In the genomic region with DNA sequence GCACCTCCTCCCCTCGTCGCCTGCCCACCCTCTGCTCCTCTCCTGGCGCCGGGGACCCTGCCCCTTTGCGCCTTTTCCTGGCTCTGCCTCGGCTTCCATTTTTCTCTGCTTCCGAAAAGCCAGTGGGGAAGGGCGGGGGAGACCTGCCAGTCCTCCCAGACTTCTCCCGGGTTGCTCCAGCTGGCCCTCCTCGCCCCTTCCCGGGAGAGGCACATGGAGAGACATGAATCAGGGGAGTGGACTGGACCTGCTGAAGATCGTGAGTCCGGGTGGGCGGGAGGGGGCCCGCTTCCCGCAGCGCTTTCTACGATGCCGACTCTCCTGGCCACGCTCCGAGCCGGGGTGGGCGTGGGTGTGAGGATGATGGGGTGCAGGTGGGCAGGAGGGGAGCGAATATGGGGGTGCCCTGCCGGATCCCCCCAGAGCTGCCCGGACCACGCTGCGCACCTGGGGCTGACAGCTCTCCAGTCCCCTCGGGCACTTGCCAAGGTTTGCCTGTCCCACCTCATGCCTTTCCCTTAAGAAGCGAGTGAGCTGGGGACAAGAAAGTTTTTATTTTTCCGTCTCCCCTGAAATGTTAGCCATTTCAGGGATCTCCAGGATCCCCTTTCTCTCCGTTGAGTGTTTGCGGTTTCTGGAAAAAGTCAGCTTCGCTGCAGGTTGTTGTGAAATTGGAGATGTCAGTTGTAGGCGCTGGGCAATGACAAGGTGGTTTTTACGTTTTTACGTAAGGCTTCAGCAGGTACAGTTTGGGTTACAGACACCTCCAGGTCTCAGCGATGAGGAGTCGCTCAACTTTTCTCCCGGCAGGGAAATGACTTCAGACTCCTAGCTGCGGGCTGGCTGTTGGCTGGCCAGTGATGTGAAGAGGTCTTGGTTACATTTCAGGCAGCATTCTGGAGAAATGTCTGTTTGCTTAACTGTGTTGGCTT, we compare ENCODE assay signal across 9 cellular contexts. TPM values are rescaled to one million over a fixed set of nuclear protein-coding genes. Genes with fewer than 3 reads are reported as not detected.
DNase-seq lines count a peak whose midpoint lies in the region; ATAC-seq, FAIRE-seq and TF ChIP-seq lines count a peak whose summit lies in the region.
"Had no signal": no experiment of that assay in that cellular context is flagged by ENCODE, and none has a peak within 500 bp of the region (broad histone marks: within the 10 kb centered on the region; RNA-seq: fewer than 3 reads in every experiment).

No MANE protein-coding gene starts in this region.

- H3K56ac ChIP-seq in H1 (replicated peaks; ENCODE audit: insufficient read length, low read depth, low read length): peak overlapping the region; percentile 2

- no peak for TF ChIP-seq RAD21 in H1 (IDR thresholded peaks at IDR 0.05 in 1 of 2, conservative IDR thresholded peaks at IDR 0.05 in 1 of 2; ENCODE audit: low read depth in 2 of 2, low read length in 2 of 2)

- CTCF ChIA-PET in H1 (lab: Charles Lee; ENCODE audit: partially characterized antibody): interaction anchor here (0.6 to 1.2 kb wide), 3 partner anchors 67 to 92 kb away, joined by 3 to 4 read pairs (median 3); no protein-coding TSS in a partner anchor

- H2BK20ac ChIP-seq in H1 (ENCODE audit: low read length): no peak overlapping the region

- H3K36me3 ChIP-seq in H1 (ENCODE audit: control insufficient read depth in 2 of 4, insufficient read depth in 4 of 4, low read length in 3 of 4) (no peaks in the 10 kb centered on the region), lower lobe of right lung (no peaks in the 10 kb centered on the region), transverse colon (no peaks in the 10 kb centered on the region)

- peak overlapping the region; percentile 13 for H4K5ac ChIP-seq in H1 (ENCODE audit: insufficient read length, low read depth, low read length)

- H3K23me2 ChIP-seq in H1 (ENCODE audit: low read depth, low read length): peaks cover 8% of the 10 kb centered on the region

- H3K4me1 ChIP-seq in H1 (replicated peaks in 1 of 4; ENCODE audit: control insufficient read depth in 3 of 4, insufficient read depth in 4 of 4, low read length in 3 of 4) (peaks cover 0 to 4% (median 4%) of the 10 kb centered on the region in 4 experiments; a peak in 4 of 7 replicates), lower lobe of right lung (peaks cover 4% of the 10 kb centered on the region), transverse colon (peaks cover 6 to 18% (median 12%) of the 10 kb centered on the region in 4 donors)

- no peak overlapping the region for H2BK15ac ChIP-seq in H1 (ENCODE audit: low read length)

- no peaks in the 10 kb centered on the region for H4K20me1 ChIP-seq in H1 (replicated peaks in 1 of 2; ENCODE audit: control insufficient read depth in 1 of 2, insufficient read depth in 2 of 2, low read length in 2 of 2)

- no peak overlapping the region for H3K4ac ChIP-seq in H1 (replicated peaks; ENCODE audit: insufficient read length, low read depth, low read length)

- H4K91ac ChIP-seq in H1 (replicated peaks; ENCODE audit: insufficient read length, low read length): no peak overlapping the region

- no peak for FAIRE-seq in H1 (lab: Jason Lieb, UNC)

- H3K9me3 ChIP-seq in H1 (ENCODE audit: insufficient read depth in 2 of 2, low read depth in 1 of 2, low read length in 1 of 2) (no peaks in the 10 kb centered on the region), lower lobe of right lung (no peaks in the 10 kb centered on the region), transverse colon (no peaks in the 10 kb centered on the region)

- no peaks in the 10 kb centered on the region for H3K79me2 ChIP-seq in H1 (ENCODE audit: control insufficient read depth in 1 of 2, insufficient read depth in 2 of 2, low read length in 2 of 2)

- H3K27me3 ChIP-seq in H1 (replicated peaks in 1 of 4; ENCODE audit: control insufficient read depth in 3 of 4, extremely low read depth in 1 of 4, insufficient read depth in 3 of 4, low read length in 3 of 4): peaks cover 0 to 18% (median 6%) of the 10 kb centered on the region in 4 experiments; a peak in 4 of 7 replicates
- H3K27me3 ChIP-seq in lower lobe of right lung (ENCODE audit: low read depth): peaks cover 20% of the 10 kb centered on the region
- peaks cover 9% of the 10 kb centered on the region for H3K27me3 ChIP-seq in transverse colon

- no peak overlapping the region for H2AK5ac ChIP-seq in H1 (ENCODE audit: low read depth, low read length)

- peak overlapping the region; percentile 87 for H4K8ac ChIP-seq in H1 (ENCODE audit: extremely low read depth, insufficient read depth, low read length)

- H3K4me2 ChIP-seq in H1 (ENCODE audit: insufficient read depth in 1 of 2, low read depth in 2 of 2, low read length in 2 of 2): peak overlapping the region; percentile 98 to 99

- no peak overlapping the region for H2BK12ac ChIP-seq in H1 (ENCODE audit: low read depth, low read length)

- H3K23ac ChIP-seq in H1 (ENCODE audit: insufficient read length): no peak overlapping the region

- no peak for TF ChIP-seq POLR2A in H1 (IDR thresholded peaks at IDR 0.05; ENCODE audit: control extremely low read depth in 1 of 2, low read depth in 2 of 2, low read length in 2 of 2)
- no peak for TF ChIP-seq POLR2A in transverse colon (IDR thresholded peaks at IDR 0.05)

- in situ Hi-C loops in transverse colon (cut with MboI; ENCODE audit: low pct_ligation_motif_present in 1 of 4, low pct_unique_long_range_greater_than_20kb in 1 of 4, low sequenced_read_pairs in 3 of 4): no loop called here

- TF ChIP-seq EP300 in H1 (IDR thresholded peaks at IDR 0.05; ENCODE audit: borderline replicate concordance in 1 of 2, low read depth in 2 of 2, low read length in 2 of 2): no peak
- TF ChIP-seq EP300 in transverse colon (IDR thresholded peaks at IDR 0.05; ENCODE audit: low read depth): no peak

- peak overlapping the region; percentile 69 to 96 (median 79) for H3K4me3 ChIP-seq in H1 (ENCODE audit: extremely low read depth in 1 of 4, insufficient read depth in 2 of 4, low read depth in 3 of 4, low read length in 4 of 4)
- peak overlapping the region; percentile 61 for H3K4me3 ChIP-seq in lower lobe of right lung
- H3K4me3 ChIP-seq in transverse colon: peak overlapping the region; percentile 68 to 86 (median 79)

- ATAC-seq in lower lobe of right lung: peak; percentile 9 to 34

- POLR2A ChIA-PET in H1 (lab: Charles Lee; ENCODE audit: partially characterized antibody): no interaction called here

- peak overlapping the region; percentile 46; the same call in 1 of the 2 replicates for H2BK5ac ChIP-seq in H1 (ENCODE audit: low read depth, low read length)

- no peak overlapping the region for H2BK120ac ChIP-seq in H1 (replicated peaks; ENCODE audit: low read depth, low read length)

- H3K18ac ChIP-seq in H1 (ENCODE audit: extremely low read depth, low read length): no peak overlapping the region; the same call in 1 of the 2 replicates

- H3K9ac ChIP-seq in H1 (replicated peaks in 1 of 4; ENCODE audit: extremely low read depth in 1 of 4, low read depth in 3 of 4, low read length in 3 of 4): peak overlapping the region in 3 of 4 experiments; percentile 15 to 59 (median 34); a peak in 5 of 7 replicates

- intact Hi-C loops in lower lobe of right lung (cut with DNase I): no loop called here
- intact Hi-C loops in transverse colon (cut with DNase I; ENCODE audit: low total_unique reads): no loop called here

- TF ChIP-seq CTCF in H1 (IDR thresholded peaks at IDR 0.05; ENCODE audit: control extremely low read depth in 1 of 3, insufficient read depth in 1 of 3, low read depth in 1 of 3, low read length in 3 of 3) (no peak), lower lobe of right lung (IDR thresholded peaks at IDR 0.05) (no peak), transverse colon (IDR thresholded peaks at IDR 0.05) (no peak)

- peak overlapping the region; percentile 68 for H2AFZ ChIP-seq in H1 (ENCODE audit: low read length)

- H3K27ac ChIP-seq in H1 (ENCODE audit: low read depth, low read length): no peak overlapping the region
- peak overlapping the region; percentile 64 for H3K27ac ChIP-seq in lower lobe of right lung
- H3K27ac ChIP-seq in transverse colon: peak overlapping the region; percentile 88 to 94 (median 89)

- no peaks in the 10 kb centered on the region for H3K79me1 ChIP-seq in H1 (ENCODE audit: low read depth, low read length)

- no peak overlapping the region for H3K14ac ChIP-seq in H1 (ENCODE audit: insufficient read length)

- 3% methylated on average over 26 of the region's 41 CpGs; no CpG with 5 or more reads in 1 of the 2 experiments for WGBS in H1 (ENCODE audit: extremely low coverage in 1 of 2, insufficient coverage in 1 of 2, insufficient read length in 1 of 2, insufficient replicate concordance in 2 of 2, low coverage in 1 of 2, low lambda C conversion rate in 2 of 2, missing lambda C conversion rate in 1 of 2), 2 experiments
- 8 to 20% methylated on average over 2 to 40 of the region's 41 CpGs for WGBS in transverse colon (ENCODE audit: low coverage in 1 of 2), 2 donors

- DNase-seq in DMS153 (lab: John Stamatoyannopoulos, UW) (peak; percentile 0), DMS153 treated with DMSO at 0.1 percent for 48 hours (lab: John Stamatoyannopoulos, UW; ENCODE audit: unreplicated experiment) (no peak), H1 (ENCODE audit: low read depth in 1 of 2, low spot score in 2 of 2) (peak in 1 of 2 experiments; percentile 50), lower lobe of right lung (no peak), transverse colon (peak; percentile 23), NCI-H2227 treated with DMSO at 0.1 percent for 48 hours (lab: John Stamatoyannopoulos, UW) (no peak), NCI-H2196 treated with DMSO at 0.1 percent for 48 hours (lab: John Stamatoyannopoulos, UW; ENCODE audit: unreplicated experiment) (no peak), GOT3 (lab: John Stamatoyannopoulos, UW) (no peak)
- DNase-seq: 8988T had no signal

TF ChIP-seq in H1, 55 proteins besides CTCF, POLR2A, EP300 and RAD21 (continues in another document):
- TF ChIP-seq KDM1A (IDR thresholded peaks at IDR 0.05; ENCODE audit: borderline replicate concordance, low read length) (no peak), FOSL1 (IDR thresholded peaks at IDR 0.05; ENCODE audit: insufficient read depth, low read depth, low read length) (no peak), SIX5 (IDR thresholded peaks at IDR 0.05; ENCODE audit: low read depth, low read length) (no peak), CTBP2 (IDR thresholded peaks at IDR 0.05; ENCODE audit: borderline replicate concordance, insufficient read depth, insufficient read length, low read length) (no peak)

RNA-seq across cellular contexts. Expression of a gene that starts 1.0 kb away (rescaled TPM):
- 2.4 and 3.2 TPM in 2 replicates for total RNA-seq in H1 (2021; fragmentation: NEBNext Ultra II Directional; extraction: Animal tissue kit (Norgen Biotek cat#: 25700))
- 1.9 and 2.4 TPM in 2 replicates for polyA plus RNA-seq in H1 (2011; rRNA removed)
- polyA plus RNA-seq in H1 (2011; cell fraction: cytosol; rRNA removed): 2.2 TPM
- polyA plus RNA-seq in H1 (2011; cell fraction: nucleus; rRNA removed): 10.5 TPM
- polyA plus RNA-seq in H1 (2012, experiment 1 of 2): 1.8 to 3.2 TPM (median 2.7 TPM) in 4 replicates
- polyA plus RNA-seq in H1 (2012, experiment 2 of 2): 0.14 TPM
- 2.0 TPM for polyA plus RNA-seq in H1 (2013, experiment 1 of 2)
- polyA plus RNA-seq in H1 (2013, experiment 2 of 2): 1.7 TPM
- 8.9 and 10.2 TPM in 2 replicates for polyA minus RNA-seq in H1 (2011; rRNA and poly(A)+ RNA removed)
- 4.8 TPM for polyA minus RNA-seq in H1 (2011; cell fraction: cytosol; rRNA and poly(A)+ RNA removed)
- polyA minus RNA-seq in H1 (2011; cell fraction: nucleus; rRNA and poly(A)+ RNA removed): 12.8 TPM
- 1.4 TPM for total RNA-seq in lower lobe of right lung
- total RNA-seq in transverse colon: 100 to 1,000 TPM in 1 of 4 donors, 10 to 100 TPM in 3; 16.2 to 338 (median 23.7) TPM

Comparison
In these comparisons a context has a peak if more than half of its experiments do, and no peak if none do; other contexts are left out.
1. DNase-seq: peak in DMS153 (single experiment) and transverse colon (single experiment); none in DMS153 treated with DMSO at 0.1 percent for 48 hours (single experiment), lower lobe of right lung (single experiment), NCI-H2227 treated with DMSO at 0.1 percent for 48 hours (single experiment), NCI-H2196 treated with DMSO at 0.1 percent for 48 hours (single experiment) and GOT3 (single experiment).
2. Peak in every context shown above with its lines, with median percentiles within 50 percentile points of each other: H3K4me3 ChIP-seq.